Comparison of ENCODE assay signal across 28 cellular contexts in the genomic region with DNA sequence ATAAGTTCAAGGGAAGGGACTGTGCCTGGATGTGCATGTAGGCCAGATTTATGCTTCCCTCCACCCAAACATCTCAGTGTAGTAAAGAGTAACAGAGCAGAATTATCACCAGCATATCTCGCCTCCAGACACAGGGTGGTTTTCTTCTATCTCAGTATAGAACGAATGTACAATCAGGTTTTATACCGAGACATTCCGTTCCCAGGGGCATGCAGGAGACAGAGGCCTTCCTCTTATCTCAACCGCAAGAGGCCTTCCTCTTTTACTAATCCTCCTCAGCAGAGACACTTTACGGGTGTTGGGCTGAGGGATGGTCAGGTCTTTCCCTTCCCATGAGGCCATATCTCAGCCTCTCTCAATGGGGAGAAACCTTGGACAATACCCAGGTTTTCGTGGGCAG. TPM values are rescaled to one million over a fixed set of nuclear protein-coding genes. Genes with fewer than 3 reads are reported as not detected.
A peak's percentile ranks its signal among the peaks of the same experiment; 100 is the strongest.
DNase-seq lines count a peak whose midpoint lies in the region; ATAC-seq, FAIRE-seq and TF ChIP-seq lines count a peak whose summit lies in the region.
"Had no signal": no experiment of that assay in that cellular context is flagged by ENCODE, and none has a peak within 500 bp of the region (broad histone marks: within the 10 kb centered on the region; RNA-seq: fewer than 3 reads in every experiment).

No MANE protein-coding gene starts in this region.

- H3K4me3 Mint-ChIP-seq in CD4-positive, alpha-beta T cell: no peak overlapping the region
- H3K4me3 Mint-ChIP-seq: CD8-positive, alpha-beta memory T cell; H9; HFFc6; T-helper 1 cell treated with Interleukin-12 subunit alpha and Interleukin-12 subunit beta and Interleukin-4 antibody, amounts not matched to agents 30 μg/mL and 1 μg/mL, for 36 hours had no signal

- H3K27ac ChIP-seq in CD4-positive, alpha-beta T cell (ENCODE audit: low read depth, low read length): no peak overlapping the region
- H3K27ac ChIP-seq in uterus: no peak overlapping the region

- ATAC-seq in CD4-positive, alpha-beta T cell (ENCODE audit: poor library complexity): no peak
- no peak for ATAC-seq in GM21515 (IDR thresholded peaks at IDR 0.05; ENCODE audit: unreplicated experiment)
- ATAC-seq: PC-3 had no signal

- TF ChIP-seq POLR2A in uterus (IDR thresholded peaks at IDR 0.05): no peak

- intact Hi-C loops in CD4-positive, alpha-beta T cell (cut with DNase I, micrococcal nuclease): no loop called here
- intact Hi-C loops in uterus (cut with DNase I; ENCODE audit: low total_unique reads): no loop called here

- no peaks in the 10 kb centered on the region for H3K4me1 Mint-ChIP-seq in CD4-positive, alpha-beta T cell (ENCODE audit: low read depth)
- H3K4me1 Mint-ChIP-seq: CD8-positive, alpha-beta memory T cell; H9; IgD-negative memory B cell had no signal

- no peaks in the 10 kb centered on the region for H3K36me3 ChIP-seq in uterus
- H3K36me3 ChIP-seq: MG63 had no signal

- POLR2A ChIA-PET in CD4-positive, alpha-beta T cell (lab: Charles Lee): no interaction called here

- no peaks in the 10 kb centered on the region for H3K9me3 ChIP-seq in CD4-positive, alpha-beta T cell (ENCODE audit: control insufficient read depth, low read length)
- H3K9me3 ChIP-seq in uterus: no peaks in the 10 kb centered on the region
- H3K9me3 ChIP-seq: MG63 had no signal

- in situ Hi-C loops in KBM-7 (cut with MboI; ENCODE audit: low pct_unique_long_range_greater_than_20kb, low sequenced_read_pairs): no loop called here

- no peaks in the 10 kb centered on the region for H3K9me3 Mint-ChIP-seq in CD4-positive, alpha-beta T cell
- H3K9me3 Mint-ChIP-seq: T-helper 1 cell treated with Interleukin-12 subunit alpha and Interleukin-12 subunit beta and Interleukin-4 antibody, amounts not matched to agents 30 μg/mL and 1 μg/mL, for 36 hours had no signal

- DNase-seq in CMK (ENCODE audit: low read depth): peak; percentile 40
- peak; percentile 61 for DNase-seq in KBM-7
- DNase-seq in OCI-M1 (lab: John Stamatoyannopoulos, UW): peak; percentile 93
- DNase-seq in amniotic epithelial cell (ENCODE audit: low read depth): peak; percentile 97
- DNase-seq in CD4-positive, alpha-beta T cell: no peak
- no peak for DNase-seq in GM19239 (ENCODE audit: insufficient read length, low spot score)
- no peak for DNase-seq in uterus
- DNase-seq: AML-193; CD8-positive, alpha-beta memory T cell; DMS53; H9; HFFc6; MG63; NCI-H1105 treated with DMSO at 0.1 percent for 48 hours; NCI-H2029 treated with DMSO at 0.1 percent for 48 hours; NCI-H226; NCI-H524; NCI-H774; NK-92 treated with Interleukin-12 subunit alpha and Interleukin-12 subunit beta, amount 100 ng/mL, for 24 hours; PC-3; Right ventricle myocardium superior had no signal

- peaks cover 29% of the 10 kb centered on the region for H3K27me3 Mint-ChIP-seq in CD4-positive, alpha-beta T cell
- H3K27me3 Mint-ChIP-seq: IgD-negative memory B cell had no signal

- H3K27me3 ChIP-seq in CD4-positive, alpha-beta T cell (ENCODE audit: control insufficient read depth, insufficient read depth, low read length): peaks cover 3% of the 10 kb centered on the region
- H3K27me3 ChIP-seq in uterus: no peaks in the 10 kb centered on the region
- H3K27me3 ChIP-seq: MG63 had no signal

- no peak overlapping the region for H3K27ac Mint-ChIP-seq in CD4-positive, alpha-beta T cell
- H3K27ac Mint-ChIP-seq: CD8-positive, alpha-beta memory T cell; H9; HFFc6; IgD-negative memory B cell; T-helper 1 cell treated with Interleukin-12 subunit alpha and Interleukin-12 subunit beta and Interleukin-4 antibody, amounts not matched to agents 30 μg/mL and 1 μg/mL, for 36 hours had no signal

- no peak for FAIRE-seq in GM19239 (lab: Jason Lieb, UNC)

- no peaks in the 10 kb centered on the region for H3K36me3 Mint-ChIP-seq in CD4-positive, alpha-beta T cell (ENCODE audit: low read depth)
- H3K36me3 Mint-ChIP-seq: CD8-positive, alpha-beta memory T cell; IgD-negative memory B cell had no signal

- H3K4me3 ChIP-seq in uterus: no peak overlapping the region
- H3K4me3 ChIP-seq: MG63 had no signal

- H3K4me1 ChIP-seq in uterus: no peaks in the 10 kb centered on the region

- no peak for TF ChIP-seq CTCF in CD4-positive, alpha-beta T cell (IDR thresholded peaks at IDR 0.05)
- TF ChIP-seq CTCF in uterus (IDR thresholded peaks at IDR 0.05): no peak

- CTCF ChIA-PET in CD4-positive, alpha-beta T cell (lab: Charles Lee): no interaction called here

RNA-seq across cellular contexts. Expression of a gene that starts 36.5 kb away (rescaled TPM):
- total RNA-seq in CD4-positive, alpha-beta T cell: not detected
- not detected for total RNA-seq in uterus
- total RNA-seq: A172; CD8-positive, alpha-beta memory T cell; H9; HFFc6; LHCN-M2; PC-3; Right ventricle myocardium superior; RPMI7951; SK-MEL-5 had no signal

Comparison
In these comparisons a context has a peak if more than half of its experiments do, and no peak if none do; other contexts are left out.
1. DNase-seq: peak in CMK (single experiment), KBM-7 (single experiment), OCI-M1 (single experiment) and amniotic epithelial cell (single experiment); none in CD4-positive, alpha-beta T cell (0 of 10), GM19239 (single experiment) and uterus (0 of 2).